Comparison of ENCODE assay signal across 1 cellular context in the genomic region with DNA sequence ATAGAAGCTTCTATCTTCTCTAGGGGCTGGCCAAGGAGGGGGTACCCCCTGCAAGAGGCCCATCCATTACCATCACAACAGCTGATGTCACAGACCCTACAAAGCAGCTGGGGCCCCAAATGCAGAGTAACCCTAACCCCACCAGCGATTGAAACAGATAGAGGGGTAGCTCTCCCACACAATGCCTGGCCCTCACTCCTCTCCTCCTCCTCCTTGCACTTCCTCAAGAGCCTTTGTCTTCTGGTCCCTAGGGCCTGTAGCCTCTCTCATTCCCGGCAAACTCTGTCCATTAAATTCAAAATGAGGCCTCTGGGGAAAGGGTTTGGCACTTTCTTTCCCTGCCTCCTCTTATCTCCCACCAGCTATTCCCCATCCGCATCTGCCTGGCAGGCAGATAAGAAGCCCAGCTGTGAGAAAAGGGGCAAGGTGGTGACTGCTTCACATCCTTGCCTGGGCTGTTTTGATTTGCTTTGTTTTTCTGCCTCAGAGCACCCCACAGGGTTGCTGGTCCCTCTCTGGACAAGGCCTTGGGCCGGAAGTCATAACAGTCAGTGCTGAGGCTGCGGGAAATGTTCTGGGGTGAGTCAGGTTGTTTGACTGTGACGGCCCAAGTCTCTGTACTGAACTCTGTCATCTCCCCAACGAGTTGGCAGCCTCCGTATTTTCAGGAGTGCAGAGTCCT.
TF ChIP-seq lines count a peak whose summit lies in the region.

No MANE protein-coding gene starts in this region.

TF ChIP-seq in WTC11, 78 proteins besides CTCF, POLR2A, EP300 and RAD21 (continued from another document):
- TF ChIP-seq, protein P1, sequence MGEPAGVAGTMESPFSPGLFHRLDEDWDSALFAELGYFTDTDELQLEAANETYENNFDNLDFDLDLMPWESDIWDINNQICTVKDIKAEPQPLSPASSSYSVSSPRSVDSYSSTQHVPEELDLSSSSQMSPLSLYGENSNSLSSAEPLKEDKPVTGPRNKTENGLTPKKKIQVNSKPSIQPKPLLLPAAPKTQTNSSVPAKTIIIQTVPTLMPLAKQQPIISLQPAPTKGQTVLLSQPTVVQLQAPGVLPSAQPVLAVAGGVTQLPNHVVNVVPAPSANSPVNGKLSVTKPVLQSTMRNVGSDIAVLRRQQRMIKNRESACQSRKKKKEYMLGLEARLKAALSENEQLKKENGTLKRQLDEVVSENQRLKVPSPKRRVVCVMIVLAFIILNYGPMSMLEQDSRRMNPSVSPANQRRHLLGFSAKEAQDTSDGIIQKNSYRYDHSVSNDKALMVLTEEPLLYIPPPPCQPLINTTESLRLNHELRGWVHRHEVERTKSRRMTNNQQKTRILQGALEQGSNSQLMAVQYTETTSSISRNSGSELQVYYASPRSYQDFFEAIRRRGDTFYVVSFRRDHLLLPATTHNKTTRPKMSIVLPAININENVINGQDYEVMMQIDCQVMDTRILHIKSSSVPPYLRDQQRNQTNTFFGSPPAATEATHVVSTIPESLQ (CRISPR knock-in tag; IDR thresholded peaks at IDR 0.05): no peak
- no peak for TF ChIP-seq ZNF138 (CRISPR knock-in tag; conservative IDR thresholded peaks at IDR 0.05)
- no peak for TF ChIP-seq ESRRA (CRISPR knock-in tag; IDR thresholded peaks at IDR 0.05; ENCODE audit: borderline replicate concordance)
- TF ChIP-seq, protein P2, sequence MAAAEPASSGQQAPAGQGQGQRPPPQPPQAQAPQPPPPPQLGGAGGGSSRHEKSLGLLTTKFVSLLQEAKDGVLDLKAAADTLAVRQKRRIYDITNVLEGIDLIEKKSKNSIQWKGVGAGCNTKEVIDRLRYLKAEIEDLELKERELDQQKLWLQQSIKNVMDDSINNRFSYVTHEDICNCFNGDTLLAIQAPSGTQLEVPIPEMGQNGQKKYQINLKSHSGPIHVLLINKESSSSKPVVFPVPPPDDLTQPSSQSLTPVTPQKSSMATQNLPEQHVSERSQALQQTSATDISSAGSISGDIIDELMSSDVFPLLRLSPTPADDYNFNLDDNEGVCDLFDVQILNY (CRISPR knock-in tag; IDR thresholded peaks at IDR 0.05): no peak
TF ChIP-seq in WTC11: peak in this region for 0.
